In genomic region chr2:54394392-54394791, GRCh38 we compare ENCODE assay signal across 9 cellular contexts.
DNase-seq lines count a peak whose midpoint lies in the region; ATAC-seq and TF ChIP-seq lines count a peak whose summit lies in the region.
"Had no signal": no experiment of that assay in that cellular context is flagged by ENCODE, and none has a peak within 500 bp of the region (broad histone marks: within the 10 kb centered on the region; RNA-seq: fewer than 3 reads in every experiment).

No MANE protein-coding gene starts in this region.

- H3K27me3 ChIP-seq in spleen (replicated peaks in 1 of 7) (no peaks in the 10 kb centered on the region), dorsolateral prefrontal cortex (no peaks in the 10 kb centered on the region)

- H3K4me1 Mint-ChIP-seq in activated T-cell treated with anti-CD3 and anti-CD28 coated beads, Interleukin-2, amount 50 U/mL, for 72 hours (ENCODE audit: low read depth): peaks cover 6% of the 10 kb centered on the region
- H3K4me1 Mint-ChIP-seq in T-helper 1 cell treated with Interleukin-12 subunit alpha and Interleukin-12 subunit beta and Interleukin-4 antibody, amounts not matched to agents 30 μg/mL and 1 μg/mL, for 36 hours (ENCODE audit: low read depth): peaks cover 8% of the 10 kb centered on the region

- peaks cover 0 to 9% (median 5%) of the 10 kb centered on the region in 6 donors for H3K4me1 ChIP-seq in spleen

- H3K27ac ChIP-seq in spleen (peak overlapping the region in 7 of 8 donors; percentile 42 to 70 (median 62)), dorsolateral prefrontal cortex (no peak overlapping the region)

- H3K36me3 ChIP-seq in spleen: no peaks in the 10 kb centered on the region

- peak overlapping the region in 1 of 8 donors; percentile 17 for H3K4me3 ChIP-seq in spleen
- no peak overlapping the region for H3K4me3 ChIP-seq in dorsolateral prefrontal cortex

- no peak for DNase-seq in activated T-cell treated with anti-CD3 and anti-CD28 coated beads, Interleukin-2, amount 50 U/mL, for 72 hours
- DNase-seq in activated T-cell treated with anti-CD3 and anti-CD28 coated beads, Interleukin-2, amount 50 U/mL, for 48 hours: no peak
- DNase-seq in spleen (no peak), dorsolateral prefrontal cortex (no peak), RPMI8226 (no peak), GM19240 (ENCODE audit: insufficient read length, low spot score) (no peak)
- DNase-seq: NCI-H1092 had no signal

- ATAC-seq in activated T-cell treated with anti-CD3 and anti-CD28 coated beads, Interleukin-2, amount 50 U/mL, for 72 hours (replicated peaks in 1 of 2): peak in 1 of 2 donors; percentile 58
- peak; percentile 80 for ATAC-seq in HG02852 (IDR thresholded peaks at IDR 0.05; ENCODE audit: unreplicated experiment)

- no peaks in the 10 kb centered on the region for H3K27me3 Mint-ChIP-seq in activated T-cell treated with anti-CD3 and anti-CD28 coated beads, Interleukin-2, amount 50 U/mL, for 72 hours (ENCODE audit: low read depth)
- H3K27me3 Mint-ChIP-seq in T-helper 1 cell treated with Interleukin-12 subunit alpha and Interleukin-12 subunit beta and Interleukin-4 antibody, amounts not matched to agents 30 μg/mL and 1 μg/mL, for 36 hours (ENCODE audit: low read depth): no peaks in the 10 kb centered on the region

- H3K36me3 Mint-ChIP-seq in activated T-cell treated with anti-CD3 and anti-CD28 coated beads, Interleukin-2, amount 50 U/mL, for 72 hours (ENCODE audit: insufficient read depth in 2 of 2): peaks cover 0 to 2% of the 10 kb centered on the region in 2 donors
- H3K36me3 Mint-ChIP-seq in T-helper 1 cell treated with Interleukin-12 subunit alpha and Interleukin-12 subunit beta and Interleukin-4 antibody, amounts not matched to agents 30 μg/mL and 1 μg/mL, for 36 hours (ENCODE audit: low read depth): no peaks in the 10 kb centered on the region

- peaks cover 1 to 2% of the 10 kb centered on the region in 2 donors for H3K9me3 Mint-ChIP-seq in activated T-cell treated with anti-CD3 and anti-CD28 coated beads, Interleukin-2, amount 50 U/mL, for 72 hours
- H3K9me3 Mint-ChIP-seq in T-helper 1 cell treated with Interleukin-12 subunit alpha and Interleukin-12 subunit beta and Interleukin-4 antibody, amounts not matched to agents 30 μg/mL and 1 μg/mL, for 36 hours: no peaks in the 10 kb centered on the region

- TF ChIP-seq CTCF in spleen (IDR thresholded peaks at IDR 0.05 in 8 of 11, conservative IDR thresholded peaks at IDR 0.05 in 3 of 11) (no peak), dorsolateral prefrontal cortex (IDR thresholded peaks at IDR 0.05 in 54 of 56, conservative IDR thresholded peaks at IDR 0.05 in 2 of 56; ENCODE audit: low read depth in 1 of 56, partially characterized antibody in 56 of 56) (no peak)

- intact Hi-C loops in spleen (cut with DNase I; ENCODE audit: low total_unique reads) (no loop called here), dorsolateral prefrontal cortex (cut with DNase I) (no loop called here)

- H3K9me3 ChIP-seq in spleen: peaks cover 0 to 5% (median 0%) of the 10 kb centered on the region in 8 donors

- no peak for TF ChIP-seq POLR2A in spleen (IDR thresholded peaks at IDR 0.05)

- peak overlapping the region; percentile 40 for H3K27ac Mint-ChIP-seq in activated T-cell treated with anti-CD3 and anti-CD28 coated beads, Interleukin-2, amount 50 U/mL, for 72 hours
- peak overlapping the region; percentile 46 for H3K27ac Mint-ChIP-seq in T-helper 1 cell treated with Interleukin-12 subunit alpha and Interleukin-12 subunit beta and Interleukin-4 antibody, amounts not matched to agents 30 μg/mL and 1 μg/mL, for 36 hours

- WGBS in spleen, 5 donors: 14 to 45% (median 29%) methylated on average over 5 of the region's 5 CpGs

- H3K4me3 Mint-ChIP-seq in activated T-cell treated with anti-CD3 and anti-CD28 coated beads, Interleukin-2, amount 50 U/mL, for 72 hours: peak overlapping the region; percentile 38 to 57
- H3K4me3 Mint-ChIP-seq in T-helper 1 cell treated with Interleukin-12 subunit alpha and Interleukin-12 subunit beta and Interleukin-4 antibody, amounts not matched to agents 30 μg/mL and 1 μg/mL, for 36 hours: peak overlapping the region; percentile 9

Comparison
In these comparisons a context has a peak if more than half of its experiments do, and no peak if none do; other contexts are left out.
1. H3K27ac ChIP-seq: peak in spleen (7 of 8); none in dorsolateral prefrontal cortex (0 of 59).